12 cellular contexts compared by ENCODE assay signal in genomic region chr6:6588924-6589696, GRCh38. TPM values are rescaled to one million over a fixed set of nuclear protein-coding genes. Genes with fewer than 3 reads are reported as not detected.
DNase-seq lines count a peak whose midpoint lies in the region; ATAC-seq and TF ChIP-seq lines count a peak whose summit lies in the region.
"Had no signal": no experiment of that assay in that cellular context is flagged by ENCODE, and none has a peak within 500 bp of the region (broad histone marks: within the 10 kb centered on the region; RNA-seq: fewer than 3 reads in every experiment).

No MANE protein-coding gene starts in this region.

- no peak for DNase-seq in activated T-cell treated with anti-CD3 and anti-CD28 coated beads, Interleukin-2, amount 50 U/mL, for 72 hours
- no peak for DNase-seq in activated T-cell treated with anti-CD3 and anti-CD28 coated beads for 4 hours
- peak; percentile 57 for DNase-seq in RPMI8226
- DNase-seq in left cardiac atrium: no peak
- no peak for DNase-seq in tibial nerve (ENCODE audit: low spot score in 2 of 2)
- DNase-seq: activated CD4-positive, alpha-beta T cell treated with anti-CD3 and anti-CD28 coated beads, Interleukin-2, amount 50 U/mL, for 4 hours; NCI-H1092 treated with DMSO at 0.1 percent for 48 hours had no signal

- no peaks in the 10 kb centered on the region for H3K27me3 ChIP-seq in tibial nerve
- H3K27me3 ChIP-seq: cardiac muscle cell had no signal

- peak overlapping the region in 2 of 4 donors; percentile 23 to 41 for H3K4me3 ChIP-seq in tibial nerve
- H3K4me3 ChIP-seq: cardiac muscle cell had no signal

- WGBS in tibial nerve, 2 donors: 73% methylated on average over 7 to 8 of the region's 8 CpGs

- no peaks in the 10 kb centered on the region for H3K27me3 Mint-ChIP-seq in activated T-cell treated with anti-CD3 and anti-CD28 coated beads, Interleukin-2, amount 50 U/mL, for 72 hours (ENCODE audit: low read depth)

- peaks cover 0 to 3% of the 10 kb centered on the region in 2 donors for H3K9me3 Mint-ChIP-seq in activated T-cell treated with anti-CD3 and anti-CD28 coated beads, Interleukin-2, amount 50 U/mL, for 72 hours

- no peak for TF ChIP-seq EP300 in tibial nerve (IDR thresholded peaks at IDR 0.05)

- peak in 1 of 2 donors; percentile 64 for ATAC-seq in activated T-cell treated with anti-CD3 and anti-CD28 coated beads, Interleukin-2, amount 50 U/mL, for 72 hours (replicated peaks in 1 of 2)
- peak; percentile 54 to 81 for ATAC-seq in left cardiac atrium
- ATAC-seq in HG02852 (IDR thresholded peaks at IDR 0.05; ENCODE audit: unreplicated experiment): no peak
- ATAC-seq in GM21786 (IDR thresholded peaks at IDR 0.05; ENCODE audit: unreplicated experiment): no peak
- ATAC-seq in GM18858 (IDR thresholded peaks at IDR 0.05; ENCODE audit: unreplicated experiment): no peak
- ATAC-seq: Panc1 had no signal

- no peak for TF ChIP-seq CTCF in tibial nerve (IDR thresholded peaks at IDR 0.05)

- H3K9me3 ChIP-seq in tibial nerve: no peaks in the 10 kb centered on the region

- intact Hi-C loops in left cardiac atrium (cut with DNase I): no loop called here

- no peak overlapping the region for H3K27ac Mint-ChIP-seq in activated T-cell treated with anti-CD3 and anti-CD28 coated beads, Interleukin-2, amount 50 U/mL, for 72 hours

- H3K27ac ChIP-seq in tibial nerve: peak overlapping the region in 3 of 4 donors; percentile 41 to 75 (median 66)
- H3K27ac ChIP-seq: cardiac muscle cell had no signal

- H3K4me1 Mint-ChIP-seq in activated T-cell treated with anti-CD3 and anti-CD28 coated beads, Interleukin-2, amount 50 U/mL, for 72 hours (ENCODE audit: low read depth): peaks cover 83% of the 10 kb centered on the region

- peak overlapping the region; percentile 36 to 74 for H3K4me3 Mint-ChIP-seq in activated T-cell treated with anti-CD3 and anti-CD28 coated beads, Interleukin-2, amount 50 U/mL, for 72 hours

- no peaks in the 10 kb centered on the region for H3K36me3 ChIP-seq in tibial nerve
- H3K36me3 ChIP-seq: cardiac muscle cell had no signal

- TF ChIP-seq POLR2A in tibial nerve (IDR thresholded peaks at IDR 0.05): no peak

- peaks cover 0 to 2% of the 10 kb centered on the region in 2 donors for H3K36me3 Mint-ChIP-seq in activated T-cell treated with anti-CD3 and anti-CD28 coated beads, Interleukin-2, amount 50 U/mL, for 72 hours (ENCODE audit: insufficient read depth in 2 of 2)

- H3K4me1 ChIP-seq in tibial nerve: peaks cover 0 to 24% (median 5%) of the 10 kb centered on the region in 4 donors

RNA-seq across cellular contexts. Expression of gene LY86, which starts 0.6 kb away (rescaled TPM):
- total RNA-seq in activated T-cell treated with anti-CD3 and anti-CD28 coated beads, Interleukin-2, amount 50 U/mL, for 72 hours: 1 to 10 TPM in 1 of 2 donors, under 1 TPM in 1; 0.39 to 1.2 TPM
- total RNA-seq in left cardiac atrium: 1 to 10 TPM; 1.9 to 2.4 TPM
- total RNA-seq in tibial nerve: 1 to 10 TPM in 3 of 4 donors, under 1 TPM in 1; 0.60 to 8.3 (median 4.5) TPM
- total RNA-seq: cardiac muscle cell had no signal

Comparison
In these comparisons a context has a peak if more than half of its experiments do, and no peak if none do; other contexts are left out.
1. ATAC-seq: peak in left cardiac atrium (2 of 2); none in HG02852 (single experiment), GM21786 (single experiment) and GM18858 (single experiment).